In genomic region chrX:11908371-11908770, GRCh38 we compare ENCODE assay signal across 8 cellular contexts.
DNase-seq lines count a peak whose midpoint lies in the region; ATAC-seq and TF ChIP-seq lines count a peak whose summit lies in the region.

No MANE protein-coding gene starts in this region.

- no peak overlapping the region for H3K4me3 ChIP-seq in mammary epithelial cell (replicated peaks in 1 of 3; ENCODE audit: insufficient read depth in 1 of 3, low read depth in 2 of 3, low read length in 3 of 3)

- no peaks in the 10 kb centered on the region for H3K4me1 ChIP-seq in mammary epithelial cell (ENCODE audit: insufficient read depth, low read length)

- TF ChIP-seq CTCF in mammary epithelial cell (conservative IDR thresholded peaks at IDR 0.05 in 1 of 2, IDR thresholded peaks at IDR 0.05 in 1 of 2; ENCODE audit: extremely low read depth in 1 of 2, insufficient read depth in 1 of 2, low read depth in 1 of 2, low read length in 2 of 2), result peak; percentile 63 to 64

- CTCF ChIA-PET in mammary epithelial cell (lab: Charles Lee; ENCODE audit: low non-redundant PET), result no interaction called here

- peak; percentile 6 for DNase-seq in stimulated activated CD4-positive, alpha-beta T cell treated with anti-CD3 and anti-CD28 coated beads, Interleukin-15, amount 100 ng/mL, for 24 hours
- DNase-seq in stimulated activated CD4-positive, alpha-beta T cell treated with anti-CD3 and anti-CD28 coated beads, Interleukin-4, amount 100 ng/mL, for 1 hour, result no peak
- DNase-seq in NCI-H69 (lab: John Stamatoyannopoulos, UW), result peak; percentile 74
- peak; percentile 25 for DNase-seq in mammary epithelial cell
- DNase-seq in stimulated activated CD4-positive, alpha-beta T cell treated with anti-CD3 and anti-CD28 coated beads, Interleukin-4, amount 100 ng/mL, for 24 hours, result peak; percentile 24
- no peak for DNase-seq in NCI-H2107 (lab: John Stamatoyannopoulos, UW)
- DNase-seq in ecto neural progenitor cell (ENCODE audit: low spot score), result no peak

- no peaks in the 10 kb centered on the region for H3K36me3 ChIP-seq in mammary epithelial cell (ENCODE audit: insufficient read depth, low read length)

- H4K20me1 ChIP-seq in mammary epithelial cell (ENCODE audit: insufficient read depth, low read length), result no peaks in the 10 kb centered on the region

- no peak overlapping the region for H3K27ac ChIP-seq in mammary epithelial cell (ENCODE audit: insufficient read depth, low read depth, low read length)

- WGBS in mammary epithelial cell (ENCODE audit: low coverage, missing lambda C conversion rate), result 14% methylated on average over 2 of the region's 2 CpGs

- ATAC-seq in HG02678 (IDR thresholded peaks at IDR 0.05; ENCODE audit: unreplicated experiment), result peak; percentile 84

- BruUV-seq in mammary epithelial cell (replicated peaks; lab: Mats Ljungman, UMichigan), result no TSS peak

- no peaks in the 10 kb centered on the region for H3K79me2 ChIP-seq in mammary epithelial cell (ENCODE audit: insufficient read depth, low read length)

- intact Hi-C loops in mammary epithelial cell (cut with micrococcal nuclease), result loop anchor here (1.0 to 5.0 kb wide), 4 partner anchors 121 to 766 kb away; no protein-coding TSS in a partner anchor

- H2AFZ ChIP-seq in mammary epithelial cell (ENCODE audit: low read depth, low read length), result no peak overlapping the region

- H3K9ac ChIP-seq in mammary epithelial cell (ENCODE audit: insufficient read depth, low read length), result no peak overlapping the region

- H3K9me3 ChIP-seq in mammary epithelial cell (replicated peaks; ENCODE audit: insufficient read depth, low read length), result no peaks in the 10 kb centered on the region

- in situ Hi-C loops in mammary epithelial cell (cut with MboI; ENCODE audit: low sequenced_read_pairs in 2 of 2), result no loop called here

- H3K4me2 ChIP-seq in mammary epithelial cell (ENCODE audit: insufficient read depth, low read depth, low read length), result no peak overlapping the region

- dilution Hi-C loops in mammary epithelial cell (cut with HindIII; ENCODE audit: low sequenced_read_pairs), result no loop called here

- no peaks in the 10 kb centered on the region for H3K27me3 ChIP-seq in mammary epithelial cell (ENCODE audit: insufficient read depth, low read length)

Comparison
In these comparisons a context has a peak if more than half of its experiments do, and no peak if none do; other contexts are left out.
1. DNase-seq: peak in stimulated activated CD4-positive, alpha-beta T cell treated with anti-CD3 and anti-CD28 coated beads, Interleukin-15, amount 100 ng/mL, for 24 hours (single experiment), NCI-H69 (single experiment), mammary epithelial cell (single experiment) and stimulated activated CD4-positive, alpha-beta T cell treated with anti-CD3 and anti-CD28 coated beads, Interleukin-4, amount 100 ng/mL, for 24 hours (single experiment); none in stimulated activated CD4-positive, alpha-beta T cell treated with anti-CD3 and anti-CD28 coated beads, Interleukin-4, amount 100 ng/mL, for 1 hour (single experiment), NCI-H2107 (single experiment) and ecto neural progenitor cell (single experiment).